11 cellular contexts compared by ENCODE assay signal in the genomic region with DNA sequence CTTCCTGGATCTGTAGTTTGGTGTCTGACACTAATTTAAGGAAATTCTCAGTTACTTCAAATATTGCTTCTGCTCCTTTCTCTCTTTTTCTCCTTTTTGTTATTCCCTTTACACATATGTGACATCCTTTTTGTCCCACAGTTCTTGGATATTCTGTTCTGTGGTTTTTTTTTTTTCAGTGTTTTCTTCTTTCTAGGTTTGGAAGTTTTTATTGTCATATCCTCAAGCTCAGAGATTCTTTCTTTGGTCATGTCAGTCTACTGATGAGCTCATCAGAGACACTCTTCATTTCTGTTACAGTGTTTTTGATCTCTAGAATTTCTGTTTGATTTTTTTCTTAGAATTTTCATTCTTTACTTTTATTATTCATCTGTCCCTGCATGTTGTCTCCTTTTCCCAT.
"Had no signal": no experiment of that assay in that cellular context is flagged by ENCODE, and none has a peak within 500 bp of the region (broad histone marks: within the 10 kb centered on the region; RNA-seq: fewer than 3 reads in every experiment).

No MANE protein-coding gene starts in this region.

- H3K9ac ChIP-seq: GM23248 had no signal

- ATAC-seq: GM23338, HCT116 had no signal

- H3K36me3 ChIP-seq: HAP-1 had no signal

- H3K4me3 Mint-ChIP-seq: GM23338, H9, HFFc6 had no signal

- H3K27ac Mint-ChIP-seq: GM23338, H9, HFFc6 had no signal

- H3K4me2 ChIP-seq: GM23338 had no signal

- H3K9me3 ChIP-seq: HAP-1 had no signal

- H3K27ac ChIP-seq: GM23248 had no signal

- H3K9me3 Mint-ChIP-seq: GM23338 had no signal

- H3K4me1 ChIP-seq: HAP-1 had no signal

- FAIRE-seq: H1, H54 had no signal

- H3K4me3 ChIP-seq: GM23248, GM23338, HAP-1 had no signal

- DNase-seq: GM23248, GOT3, H7, H9, HCEC 1CT, HFFc6 had no signal

- H2AFZ ChIP-seq: GM23248 had no signal
